Comparison of ENCODE assay signal across 29 cellular contexts in genomic region chr10:32790483-32790882, GRCh38.
DNase-seq lines count a peak whose midpoint lies in the region; ATAC-seq and TF ChIP-seq lines count a peak whose summit lies in the region.
"Had no signal": no experiment of that assay in that cellular context is flagged by ENCODE, and none has a peak within 500 bp of the region (broad histone marks: within the 10 kb centered on the region; RNA-seq: fewer than 3 reads in every experiment).

No MANE protein-coding gene starts in this region.

- H4K5ac ChIP-seq in IMR-90 (ENCODE audit: low read depth, low read length): no peak overlapping the region

- no peak overlapping the region for H2BK20ac ChIP-seq in IMR-90 (ENCODE audit: low read depth, low read length)

- no peak overlapping the region for H3K4me3 Mint-ChIP-seq in GM23338
- H3K4me3 Mint-ChIP-seq: activated CD8-positive, alpha-beta T cell treated with anti-CD3 and anti-CD28 coated beads, Interleukin-2, amount 10 ng/mL, durations not matched to agents 7 days and 5 days; activated naive CD8-positive, alpha-beta T cell; CD4-positive, alpha-beta memory T cell; T-helper 17 cell had no signal

- H3K27me3 Mint-ChIP-seq in GM23338 (ENCODE audit: insufficient read depth, low read depth, poor library complexity): peaks cover 2% of the 10 kb centered on the region
- H3K27me3 Mint-ChIP-seq: activated naive CD8-positive, alpha-beta T cell; CD4-positive, alpha-beta memory T cell; progenitor cell of endocrine pancreas; T-helper 17 cell had no signal

- H3K23ac ChIP-seq in IMR-90 (ENCODE audit: low read depth, low read length): no peak overlapping the region

- H2AFZ ChIP-seq in IMR-90 (replicated peaks; ENCODE audit: low read length, poor library complexity) (no peak overlapping the region), GM23338 (no peak overlapping the region)

- TF ChIP-seq CTCF in IMR-90 (conservative IDR thresholded peaks at IDR 0.05; ENCODE audit: low read depth, low read length) (no peak), cardiac fibroblast (IDR thresholded peaks at IDR 0.05; ENCODE audit: low read depth, low read length) (no peak), GM23338 (conservative IDR thresholded peaks at IDR 0.05; ENCODE audit: low read depth in 2 of 2) (no peak)

- DNase-seq in IMR-90 (peak; percentile 60), cardiac fibroblast (ENCODE audit: low read depth in 2 of 2) (peak; percentile 3 to 53), hepatic stellate cell (ENCODE audit: low spot score) (peak; percentile 19), NCI-H2171 treated with DMSO at 0.1 percent for 48 hours (lab: John Stamatoyannopoulos, UW) (no peak), GM23338 (ENCODE audit: low spot score) (no peak), KBM-7 (no peak)
- DNase-seq: activated CD8-positive, alpha-beta T cell treated with anti-CD3 and anti-CD28 coated beads, Interleukin-2, amount 10 ng/mL, durations not matched to agents 7 days and 5 days; activated effector memory CD4-positive, alpha-beta T cell treated with Interleukin-2 at 50 U/mL for 16 hours; activated T-cell treated with anti-CD3 and anti-CD28 coated beads for 4 hours; AML-193; CD4-positive, alpha-beta memory T cell; DMS 273 treated with DMSO at 0.1 percent for 48 hours; heart left ventricle; KG1; left cardiac atrium; mammary epithelial cell; MM.1S; NCI-H2081; NCI-H446 treated with DMSO at 0.1 percent for 48 hours; sigmoid colon; stimulated activated CD4-positive, alpha-beta T cell treated with anti-CD3 and anti-CD28 coated beads, Interleukin-15, amount 100 ng/mL, for 24 hours; stimulated activated naive CD4-positive, alpha-beta T cell; T-helper 17 cell had no signal

- H4K20me1 ChIP-seq in IMR-90 (ENCODE audit: insufficient read depth, low read length) (no peaks in the 10 kb centered on the region), GM23338 (replicated peaks; ENCODE audit: insufficient read depth) (no peaks in the 10 kb centered on the region)

- H2BK15ac ChIP-seq in IMR-90 (ENCODE audit: low read depth, low read length): no peak overlapping the region

- no peak overlapping the region for H3K9ac ChIP-seq in IMR-90 (ENCODE audit: low read depth, low read length)

- TF ChIP-seq POLR2A in IMR-90 (IDR thresholded peaks at IDR 0.05; ENCODE audit: low read depth, low read length): no peak

- H3K4ac ChIP-seq in IMR-90 (ENCODE audit: low read depth, low read length): no peak overlapping the region

- no peak overlapping the region for H2AK9ac ChIP-seq in IMR-90 (replicated peaks; ENCODE audit: low read depth, low read length, poor library complexity)

- H3F3A ChIP-seq in GM23338 (replicated peaks; ENCODE audit: low read depth): no peaks in the 10 kb centered on the region

- no peaks in the 10 kb centered on the region for H3K9me2 ChIP-seq in GM23338 (ENCODE audit: insufficient read depth)

- H3K79me2 ChIP-seq in GM23338 (replicated peaks; ENCODE audit: insufficient read depth): no peaks in the 10 kb centered on the region

- ATAC-seq in IMR-90 (ENCODE audit: low read depth): peak; percentile 89
- no peak for ATAC-seq in GM18867 (IDR thresholded peaks at IDR 0.05; ENCODE audit: unreplicated experiment)
- no peak for ATAC-seq in GM23338
- ATAC-seq: activated CD8-positive, alpha-beta T cell treated with anti-CD3 and anti-CD28 coated beads, Interleukin-2, amount 10 ng/mL, durations not matched to agents 7 days and 5 days; foreskin keratinocyte; left cardiac atrium; T-helper 17 cell had no signal

- no peak overlapping the region for H4K8ac ChIP-seq in IMR-90 (ENCODE audit: low read depth in 2 of 2, low read length in 2 of 2)

- H2AK5ac ChIP-seq in IMR-90 (ENCODE audit: low read depth, low read length): no peak overlapping the region

- H3K4me2 ChIP-seq in IMR-90 (ENCODE audit: low read depth, low read length) (no peak overlapping the region), GM23338 (no peak overlapping the region)

- no peak overlapping the region for H4K91ac ChIP-seq in IMR-90 (ENCODE audit: insufficient read depth, low read depth, low read length)

- no peak overlapping the region for H2BK5ac ChIP-seq in IMR-90 (ENCODE audit: low read depth, low read length, poor library complexity, severe bottlenecking)

- 0 out of 2 replicates have a peak, but pooled peaks cover 2% of the 10 kb centered on the region for H3K4me1 ChIP-seq in IMR-90 (ENCODE audit: control insufficient read depth, insufficient read depth, low read length)
- H3K4me1 ChIP-seq in GM23338 (ENCODE audit: insufficient read depth): no peaks in the 10 kb centered on the region
- H3K4me1 ChIP-seq: foreskin keratinocyte, HAP-1, heart left ventricle, sigmoid colon had no signal

- WGBS in IMR-90 (ENCODE audit: extremely low coverage in 2 of 2, insufficient read length in 1 of 2), 2 experiments: no CpG with 5 or more reads among the region's 1 CpG

- H3K9me3 ChIP-seq in IMR-90 (ENCODE audit: control insufficient read depth, insufficient read depth, low read length): peaks cover 2% of the 10 kb centered on the region
- H3K9me3 ChIP-seq: HAP-1 had no signal

- no peak overlapping the region for H3K27ac Mint-ChIP-seq in GM23338
- H3K27ac Mint-ChIP-seq: activated CD8-positive, alpha-beta T cell treated with anti-CD3 and anti-CD28 coated beads, Interleukin-2, amount 10 ng/mL, durations not matched to agents 7 days and 5 days; activated naive CD8-positive, alpha-beta T cell; progenitor cell of endocrine pancreas had no signal

- H3K36me3 ChIP-seq in IMR-90 (ENCODE audit: control insufficient read depth, insufficient read depth, low read length) (no peaks in the 10 kb centered on the region), GM23338 (ENCODE audit: insufficient read depth) (no peaks in the 10 kb centered on the region)
- H3K36me3 ChIP-seq: HAP-1, heart left ventricle, sigmoid colon had no signal

- no peak overlapping the region for H3K27ac ChIP-seq in IMR-90 (ENCODE audit: insufficient read depth, low read length)
- H3K27ac ChIP-seq in GM23338 (ENCODE audit: low read depth): no peak overlapping the region
- H3K27ac ChIP-seq: foreskin keratinocyte, heart left ventricle, RWPE1, sigmoid colon had no signal

- H2BK120ac ChIP-seq in IMR-90 (ENCODE audit: low read depth, low read length): no peak overlapping the region

- BruUV-seq in IMR-90 (replicated peaks; lab: Mats Ljungman, UMichigan): no TSS peak

- no peak overlapping the region for H3K14ac ChIP-seq in IMR-90 (replicated peaks; ENCODE audit: low read depth, low read length)

- in situ Hi-C loops in IMR-90 (cut with MboI; ENCODE audit: low sequenced_read_pairs): no loop called here
- in situ Hi-C loops in KBM-7 (cut with MboI; ENCODE audit: low pct_unique_long_range_greater_than_20kb, low sequenced_read_pairs): loop anchor here (10.0 to 25.0 kb wide), 2 partner anchors 214 to 347 kb away; no protein-coding TSS in a partner anchor

- no peak overlapping the region for H3K56ac ChIP-seq in IMR-90 (ENCODE audit: extremely low read depth, insufficient read depth, low read length)

- no peak for TF ChIP-seq RAD21 in IMR-90 (IDR thresholded peaks at IDR 0.05; ENCODE audit: low read length)

- no peaks in the 10 kb centered on the region for H3K27me3 ChIP-seq in IMR-90 (ENCODE audit: control insufficient read depth, insufficient read depth, low read length)
- no peaks in the 10 kb centered on the region for H3K27me3 ChIP-seq in GM23338 (ENCODE audit: insufficient read depth)
- H3K27me3 ChIP-seq: foreskin keratinocyte, heart left ventricle, sigmoid colon had no signal

- dilution Hi-C loops in IMR-90 (cut with HindIII; ENCODE audit: low sequenced_read_pairs, unreplicated experiment): no loop called here

- H3K4me1 Mint-ChIP-seq in GM23338: no peaks in the 10 kb centered on the region
- H3K4me1 Mint-ChIP-seq: CD4-positive, alpha-beta memory T cell had no signal

- no peaks in the 10 kb centered on the region for H3K9me3 Mint-ChIP-seq in GM23338

- no peaks in the 10 kb centered on the region for H3K36me3 Mint-ChIP-seq in GM23338 (ENCODE audit: low read depth)

- no peaks in the 10 kb centered on the region for H3K79me1 ChIP-seq in IMR-90 (ENCODE audit: low read depth in 1 of 2, low read length in 2 of 2)

- POLR2A ChIA-PET in IMR-90 (lab: Charles Lee; ENCODE audit: unreplicated experiment): no interaction called here

- intact Hi-C loops in IMR-90 (cut with micrococcal nuclease): loop anchor here (10.0 kb wide), 3 partner anchors 334 to 404 kb away; no protein-coding TSS in a partner anchor

- no peak overlapping the region for H3K18ac ChIP-seq in IMR-90 (ENCODE audit: low read depth, low read length)

- CTCF ChIA-PET in IMR-90 (lab: Yijun Ruan, JAX): no interaction called here

- 0 out of 2 replicates have a peak, but pooled peaks cover 6% of the 10 kb centered on the region for H3K9me1 ChIP-seq in IMR-90 (ENCODE audit: insufficient read depth, low read length)

- H3K4me3 ChIP-seq in IMR-90 (ENCODE audit: insufficient read depth, low read depth, low read length): no peak overlapping the region
- no peak overlapping the region for H3K4me3 ChIP-seq in cardiac fibroblast (replicated peaks in 1 of 2; ENCODE audit: low read depth in 2 of 2, low read length in 2 of 2)
- no peak overlapping the region for H3K4me3 ChIP-seq in GM23338
- H3K4me3 ChIP-seq: HAP-1, heart left ventricle, sigmoid colon had no signal

TF ChIP-seq in IMR-90, 13 proteins besides CTCF, POLR2A, EP300 and RAD21 (continues in another document):
- TF ChIP-seq RFX5 (IDR thresholded peaks at IDR 0.05; ENCODE audit: low read depth, low read length) (no peak), CEBPB (IDR thresholded peaks at IDR 0.05; ENCODE audit: low read depth, low read length) (no peak), MAZ (IDR thresholded peaks at IDR 0.05; ENCODE audit: borderline replicate concordance, low read depth, low read length) (no peak)

Comparison
In these comparisons a context has a peak if more than half of its experiments do, and no peak if none do; other contexts are left out.
1. DNase-seq: peak in IMR-90 (single experiment), cardiac fibroblast (2 of 2) and hepatic stellate cell (single experiment); none in NCI-H2171 treated with DMSO at 0.1 percent for 48 hours (single experiment), GM23338 (single experiment) and KBM-7 (single experiment).